ENCODE assay signal across 12 cellular contexts in the genomic region with DNA sequence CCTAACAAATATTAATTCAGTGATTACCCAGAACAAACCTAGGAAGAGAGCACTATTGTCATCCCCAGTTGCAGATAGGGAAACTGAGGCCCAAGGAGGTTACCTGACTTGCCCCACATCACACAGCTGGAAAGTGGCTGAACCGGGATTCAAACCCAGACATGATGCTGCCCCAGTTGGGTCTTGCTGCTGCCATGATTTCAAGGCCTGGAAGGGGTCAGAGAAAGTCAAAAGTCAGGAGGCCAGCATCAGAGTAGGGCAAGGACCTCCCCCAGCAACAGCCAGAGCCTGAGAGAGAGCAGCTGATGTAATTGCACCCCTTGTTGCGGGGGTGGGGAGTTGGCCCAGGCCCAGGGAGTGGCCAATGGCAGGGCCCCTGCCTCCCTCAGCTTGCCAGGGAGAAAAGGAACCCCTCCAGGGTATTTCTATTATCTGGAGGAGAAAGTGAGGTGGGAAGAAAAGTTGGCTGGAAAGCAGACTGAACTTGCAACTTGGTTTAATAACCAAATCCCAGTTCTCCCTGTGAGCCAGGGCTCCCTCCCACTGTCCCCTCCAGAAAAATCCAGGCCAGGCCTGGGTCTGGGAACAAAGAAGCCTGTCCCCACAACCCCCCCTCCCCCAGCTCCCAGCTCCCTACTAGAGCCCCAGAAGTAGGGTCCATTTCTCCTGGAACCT.
DNase-seq lines count a peak whose midpoint lies in the region; ATAC-seq, FAIRE-seq and TF ChIP-seq lines count a peak whose summit lies in the region.
"Had no signal": no experiment of that assay in that cellular context is flagged by ENCODE, and none has a peak within 500 bp of the region (broad histone marks: within the 10 kb centered on the region; RNA-seq: fewer than 3 reads in every experiment).

No MANE protein-coding gene starts in this region.

- H3K4me2 ChIP-seq in H1 (ENCODE audit: insufficient read depth in 1 of 2, low read depth in 2 of 2, low read length in 2 of 2), result peak overlapping the region in 1 of 2 experiments; percentile 27; a peak in 1 of 4 replicates

- H3K14ac ChIP-seq in H1 (ENCODE audit: insufficient read length), result no peak overlapping the region

- no peak overlapping the region for H3K56ac ChIP-seq in H1 (replicated peaks; ENCODE audit: insufficient read length, low read depth, low read length)

- H3K27me3 ChIP-seq in ACC112 (ENCODE audit: insufficient read depth, low read length), result no peaks in the 10 kb centered on the region
- no peaks in the 10 kb centered on the region for H3K27me3 ChIP-seq in H1 (replicated peaks in 1 of 4; ENCODE audit: control insufficient read depth in 3 of 4, extremely low read depth in 1 of 4, insufficient read depth in 3 of 4, low read length in 3 of 4)
- no peaks in the 10 kb centered on the region for H3K27me3 ChIP-seq in body of pancreas
- H3K27me3 ChIP-seq: ascending aorta had no signal

- H3K9ac ChIP-seq in H1 (replicated peaks in 1 of 4; ENCODE audit: extremely low read depth in 1 of 4, low read depth in 3 of 4, low read length in 3 of 4), result 0 out of 7 replicates have a peak overlapping the region, but pooled peaks of 1 of the 4 experiments have one; percentile 18

- peaks cover 20 to 21% of the 10 kb centered on the region in 2 donors for H3K27me3 Mint-ChIP-seq in stimulated activated naive B cell treated with anti-CD40 and anti-IgM and Interleukin-4, amounts not matched to agents 10 μg/mL and 1 μg/mL and 100 μg/mL, for 72 hours

- intact Hi-C loops in body of pancreas (cut with DNase I), result no loop called here

- DNase-seq in H1 (ENCODE audit: low read depth in 1 of 2, low spot score in 2 of 2), result no peak
- DNase-seq in medulla oblongata (ENCODE audit: extremely low spot score), result peak; percentile 71
- no peak for DNase-seq in body of pancreas
- no peak for DNase-seq in LoVo (ENCODE audit: low spot score)
- no peak for DNase-seq in stimulated activated naive B cell treated with anti-CD40 and anti-IgM and Interleukin-4, amounts not matched to agents 10 μg/mL and 1 μg/mL and 100 μg/mL, for 72 hours
- DNase-seq: activated CD4-positive, alpha-beta T cell treated with anti-CD3 and anti-CD28 coated beads for 4 hours; NCI-H524 treated with DMSO at 0.1 percent for 48 hours had no signal

- ATAC-seq in body of pancreas, result no peak
- ATAC-seq in stimulated activated naive B cell treated with anti-CD40 and anti-IgM and Interleukin-4, amounts not matched to agents 10 μg/mL and 1 μg/mL and 100 μg/mL, for 72 hours (replicated peaks), result no peak
- ATAC-seq in HG03378 (IDR thresholded peaks at IDR 0.05; ENCODE audit: unreplicated experiment), result no peak

- FAIRE-seq in H1 (lab: Jason Lieb, UNC), result no peak
- FAIRE-seq: small intestine had no signal

- H2BK5ac ChIP-seq in H1 (ENCODE audit: low read depth, low read length), result peak overlapping the region; percentile 89

- no peak overlapping the region for H4K5ac ChIP-seq in H1 (ENCODE audit: insufficient read length, low read depth, low read length)

- H3K79me2 ChIP-seq in ACC112 (ENCODE audit: control insufficient read depth, insufficient read depth, low read length, unreplicated experiment), result no peaks in the 10 kb centered on the region
- no peaks in the 10 kb centered on the region for H3K79me2 ChIP-seq in H1 (ENCODE audit: control insufficient read depth in 1 of 2, insufficient read depth in 2 of 2, low read length in 2 of 2)

- H3K9me3 ChIP-seq in H1 (ENCODE audit: insufficient read depth in 2 of 2, low read depth in 1 of 2, low read length in 1 of 2) (no peaks in the 10 kb centered on the region), body of pancreas (no peaks in the 10 kb centered on the region)
- H3K9me3 ChIP-seq: ascending aorta had no signal

- H2BK15ac ChIP-seq in H1 (ENCODE audit: low read length), result peak overlapping the region; percentile 73; the same call in 1 of the 2 replicates

- no peak overlapping the region for H3K27ac Mint-ChIP-seq in stimulated activated naive B cell treated with anti-CD40 and anti-IgM and Interleukin-4, amounts not matched to agents 10 μg/mL and 1 μg/mL and 100 μg/mL, for 72 hours

- TF ChIP-seq EP300 in Ishikawa (IDR thresholded peaks at IDR 0.05; ENCODE audit: borderline replicate concordance), result no peak
- TF ChIP-seq EP300 in H1 (IDR thresholded peaks at IDR 0.05; ENCODE audit: borderline replicate concordance in 1 of 2, low read depth in 2 of 2, low read length in 2 of 2), result no peak

- H3K23me2 ChIP-seq in H1 (ENCODE audit: low read depth, low read length), result peaks cover 13% of the 10 kb centered on the region

- H4K91ac ChIP-seq in H1 (replicated peaks; ENCODE audit: insufficient read length, low read length), result peak overlapping the region; percentile 50

- no peak overlapping the region for H2BK120ac ChIP-seq in H1 (replicated peaks; ENCODE audit: low read depth, low read length)

- no peak overlapping the region for H2AFZ ChIP-seq in ACC112 (ENCODE audit: low read length, unreplicated experiment)
- H2AFZ ChIP-seq in H1 (ENCODE audit: low read length), result no peak overlapping the region

- peak overlapping the region; percentile 100 for H2BK12ac ChIP-seq in H1 (ENCODE audit: low read depth, low read length)

- peak overlapping the region; percentile 4; the same call in 1 of the 2 replicates for H4K8ac ChIP-seq in H1 (ENCODE audit: extremely low read depth, insufficient read depth, low read length)

- peaks cover 0 to 3% of the 10 kb centered on the region in 2 experiments for H4K20me1 ChIP-seq in H1 (replicated peaks in 1 of 2; ENCODE audit: control insufficient read depth in 1 of 2, insufficient read depth in 2 of 2, low read length in 2 of 2)

- H3K4me1 ChIP-seq in ACC112 (ENCODE audit: control insufficient read depth, insufficient read depth, low read length, unreplicated experiment) (peaks cover 49% of the 10 kb centered on the region), H1 (replicated peaks in 1 of 4; ENCODE audit: control insufficient read depth in 3 of 4, insufficient read depth in 4 of 4, low read length in 3 of 4) (peaks cover 9 to 27% (median 15%) of the 10 kb centered on the region in 4 experiments), body of pancreas (peaks cover 13% of the 10 kb centered on the region)

- no peaks in the 10 kb centered on the region for H3K36me3 Mint-ChIP-seq in stimulated activated naive B cell treated with anti-CD40 and anti-IgM and Interleukin-4, amounts not matched to agents 10 μg/mL and 1 μg/mL and 100 μg/mL, for 72 hours

- peak overlapping the region; percentile 86; the same call in 1 of the 2 replicates for H3K18ac ChIP-seq in H1 (ENCODE audit: extremely low read depth, low read length)

- no peak overlapping the region for H3K4ac ChIP-seq in H1 (replicated peaks; ENCODE audit: insufficient read length, low read depth, low read length)

- CTCF ChIA-PET in H1 (lab: Charles Lee; ENCODE audit: partially characterized antibody), result interaction anchor here (0.6 to 3.2 kb wide), 16 partner anchors 15 to 319 kb away, joined by 3 to 15 read pairs (median 4); no protein-coding TSS in a partner anchor

- peak overlapping the region; percentile 39; the same call in 1 of the 2 replicates for H3K4me3 ChIP-seq in ACC112 (ENCODE audit: low read depth, low read length)
- no peak overlapping the region for H3K4me3 ChIP-seq in H1 (ENCODE audit: extremely low read depth in 1 of 4, insufficient read depth in 2 of 4, low read depth in 3 of 4, low read length in 4 of 4)
- H3K4me3 ChIP-seq in body of pancreas, result no peak overlapping the region
- H3K4me3 ChIP-seq: ascending aorta had no signal

- H3K4me1 Mint-ChIP-seq in stimulated activated naive B cell treated with anti-CD40 and anti-IgM and Interleukin-4, amounts not matched to agents 10 μg/mL and 1 μg/mL and 100 μg/mL, for 72 hours, result no peaks in the 10 kb centered on the region

- no peaks in the 10 kb centered on the region for H3K9me3 Mint-ChIP-seq in stimulated activated naive B cell treated with anti-CD40 and anti-IgM and Interleukin-4, amounts not matched to agents 10 μg/mL and 1 μg/mL and 100 μg/mL, for 72 hours

- TF ChIP-seq CTCF in H1 (IDR thresholded peaks at IDR 0.05; ENCODE audit: control extremely low read depth in 1 of 3, insufficient read depth in 1 of 3, low read depth in 1 of 3, low read length in 3 of 3) (no peak), body of pancreas (IDR thresholded peaks at IDR 0.05) (no peak)

- peak overlapping the region; percentile 99 for H2AK5ac ChIP-seq in H1 (ENCODE audit: low read depth, low read length)

- H3K36me3 ChIP-seq in ACC112 (ENCODE audit: insufficient read depth, low read length) (no peaks in the 10 kb centered on the region), H1 (ENCODE audit: control insufficient read depth in 2 of 4, insufficient read depth in 4 of 4, low read length in 3 of 4) (no peaks in the 10 kb centered on the region), body of pancreas (replicated peaks in 1 of 2; ENCODE audit: insufficient read depth in 1 of 2, low read depth in 2 of 2) (no peaks in the 10 kb centered on the region)
- H3K36me3 ChIP-seq: ascending aorta had no signal

- TF ChIP-seq RAD21 in Ishikawa (IDR thresholded peaks at IDR 0.05; ENCODE audit: low read depth) (no peak), H1 (IDR thresholded peaks at IDR 0.05 in 1 of 2, conservative IDR thresholded peaks at IDR 0.05 in 1 of 2; ENCODE audit: low read depth in 2 of 2, low read length in 2 of 2) (no peak)

- WGBS in H1 (ENCODE audit: extremely low coverage in 1 of 2, insufficient coverage in 1 of 2, insufficient read length in 1 of 2, insufficient replicate concordance in 2 of 2, low coverage in 1 of 2, low lambda C conversion rate in 2 of 2, missing lambda C conversion rate in 1 of 2), 2 experiments, result 85% methylated on average over 2 of the region's 2 CpGs; no CpG with 5 or more reads in 1 of the 2 experiments
- WGBS in body of pancreas, 2 donors, result 56 to 85% methylated on average over 2 of the region's 2 CpGs

- no peak for TF ChIP-seq POLR2A in H1 (IDR thresholded peaks at IDR 0.05; ENCODE audit: control extremely low read depth in 1 of 2, low read depth in 2 of 2, low read length in 2 of 2)
- no peak for TF ChIP-seq POLR2A in body of pancreas (IDR thresholded peaks at IDR 0.05)

- H3K79me1 ChIP-seq in H1 (ENCODE audit: low read depth, low read length), result peaks cover 3% of the 10 kb centered on the region; the same call in 1 of the 2 replicates

- no peak overlapping the region for H3K23ac ChIP-seq in H1 (ENCODE audit: insufficient read length)

- H3K4me3 Mint-ChIP-seq in stimulated activated naive B cell treated with anti-CD40 and anti-IgM and Interleukin-4, amounts not matched to agents 10 μg/mL and 1 μg/mL and 100 μg/mL, for 72 hours, result no peak overlapping the region

- H3K27ac ChIP-seq in ACC112 (ENCODE audit: low read depth, low read length) (peak overlapping the region; percentile 95), H1 (ENCODE audit: low read depth, low read length) (peak overlapping the region; percentile 43; the same call in 1 of the 2 replicates), body of pancreas (no peak overlapping the region)

- peak overlapping the region; percentile 100; the same call in 1 of the 2 replicates for H2BK20ac ChIP-seq in H1 (ENCODE audit: low read length)

- POLR2A ChIA-PET in H1 (lab: Charles Lee; ENCODE audit: partially characterized antibody), result interaction anchor here (1.0 to 6.3 kb wide), 10 partner anchors 10 to 399 kb away, joined by 3 to 35 read pairs (median 8); a partner anchor contains a TSS

TF ChIP-seq in Ishikawa, 13 proteins besides CTCF, POLR2A, EP300 and RAD21 (continues in another document):
- TF ChIP-seq EGR1 (IDR thresholded peaks at IDR 0.05), result peak; percentile 40; the same call in 1 of the 2 replicates

Comparison
In these comparisons a context has a peak if more than half of its experiments do, and no peak if none do; other contexts are left out.
1. H3K27ac ChIP-seq: peak in ACC112 (single experiment) and H1 (single experiment); none in body of pancreas (0 of 4).